17 cellular contexts compared by ENCODE assay signal in genomic region chr15:66744610-66745279, GRCh38. TPM values are rescaled to one million over a fixed set of nuclear protein-coding genes. Genes with fewer than 3 reads are reported as not detected.
DNase-seq lines count a peak whose midpoint lies in the region; ATAC-seq and TF ChIP-seq lines count a peak whose summit lies in the region.
"Had no signal": no experiment of that assay in that cellular context is flagged by ENCODE, and none has a peak within 500 bp of the region (broad histone marks: within the 10 kb centered on the region; RNA-seq: fewer than 3 reads in every experiment).

No MANE protein-coding gene starts in this region.

- ATAC-seq in lower lobe of right lung (no peak), GM19455 (IDR thresholded peaks at IDR 0.05; ENCODE audit: unreplicated experiment) (no peak)

- H3K27ac ChIP-seq in lower lobe of right lung (peak overlapping the region; percentile 68), tibial artery (peak overlapping the region; percentile 65 to 73)
- H3K27ac ChIP-seq: RWPE1 had no signal

- peaks cover 89% of the 10 kb centered on the region for H3K4me1 ChIP-seq in lower lobe of right lung
- H3K4me1 ChIP-seq in tibial artery = peaks cover 0 to 100% (median 76%) of the 10 kb centered on the region in 4 donors

- H3K36me3 ChIP-seq in lower lobe of right lung = no peaks in the 10 kb centered on the region
- no peaks in the 10 kb centered on the region for H3K36me3 ChIP-seq in tibial artery
- H3K36me3 ChIP-seq: gastroesophageal sphincter had no signal

- H3K4me3 ChIP-seq in astrocyte of the cerebellum (ENCODE audit: low read depth, low read length) = no peak overlapping the region
- H3K4me3 ChIP-seq in lower lobe of right lung = no peak overlapping the region
- no peak overlapping the region for H3K4me3 ChIP-seq in tibial artery
- H3K4me3 ChIP-seq: gastroesophageal sphincter had no signal

- H3K9me3 ChIP-seq in lower lobe of right lung = no peaks in the 10 kb centered on the region
- no peaks in the 10 kb centered on the region for H3K9me3 ChIP-seq in tibial artery
- H3K9me3 ChIP-seq: gastroesophageal sphincter had no signal

- DNase-seq in astrocyte of the cerebellum (ENCODE audit: low read depth) (no peak), lower lobe of right lung (no peak), tibial artery (no peak), HPDE6-E6E7 (ENCODE audit: extremely low spot score) (no peak), NCI-H446 (lab: John Stamatoyannopoulos, UW) (no peak), cerebellar cortex (ENCODE audit: low spot score) (no peak)
- DNase-seq: activated naive CD8-positive, alpha-beta T cell treated with anti-CD3 and anti-CD28 coated beads, Interleukin-2, amount 10 ng/mL, durations not matched to agents 7 days and 5 days; COR-L47; dermis blood vessel endothelial cell; kidney glomerular epithelial cell; occipital lobe; stimulated activated CD4-positive, alpha-beta T cell treated with anti-CD3 and anti-CD28 coated beads, Interleukin-4, amount 100 ng/mL, for 1 hour; stimulated activated naive CD4-positive, alpha-beta T cell had no signal

- intact Hi-C loops in lower lobe of right lung (cut with DNase I) (no loop called here), tibial artery (cut with DNase I; ENCODE audit: low total_unique reads) (no loop called here)

- in situ Hi-C loops in astrocyte of the cerebellum (cut with HindIII; ENCODE audit: low sequenced_read_pairs) = no loop called here

- H3K27me3 ChIP-seq in lower lobe of right lung (ENCODE audit: low read depth) = no peaks in the 10 kb centered on the region
- H3K27me3 ChIP-seq in tibial artery = no peaks in the 10 kb centered on the region
- H3K27me3 ChIP-seq: gastroesophageal sphincter had no signal

- 0 out of 3 replicates have a peak, but pooled peaks have one; percentile 18 for TF ChIP-seq CTCF in GM12872 (IDR thresholded peaks at IDR 0.05; ENCODE audit: insufficient read depth, low read depth, low read length)
- TF ChIP-seq CTCF in astrocyte of the cerebellum (IDR thresholded peaks at IDR 0.05; ENCODE audit: low read depth, low read length, missing control alignments) = peak; percentile 26
- no peak for TF ChIP-seq CTCF in lower lobe of right lung (IDR thresholded peaks at IDR 0.05)
- TF ChIP-seq CTCF in tibial artery (IDR thresholded peaks at IDR 0.05) = no peak

RNA-seq across cellular contexts. Expression of gene SMAD6, which starts 42.7 kb away (rescaled TPM):
- 159 TPM for total RNA-seq in lower lobe of right lung

Comparison
In these comparisons a context has a peak if more than half of its experiments do, and no peak if none do; other contexts are left out.
1. CTCF ChIP-seq: peak in GM12872 (single experiment) and astrocyte of the cerebellum (single experiment); none in lower lobe of right lung (single experiment) and tibial artery (0 of 2).